In the genomic region with DNA sequence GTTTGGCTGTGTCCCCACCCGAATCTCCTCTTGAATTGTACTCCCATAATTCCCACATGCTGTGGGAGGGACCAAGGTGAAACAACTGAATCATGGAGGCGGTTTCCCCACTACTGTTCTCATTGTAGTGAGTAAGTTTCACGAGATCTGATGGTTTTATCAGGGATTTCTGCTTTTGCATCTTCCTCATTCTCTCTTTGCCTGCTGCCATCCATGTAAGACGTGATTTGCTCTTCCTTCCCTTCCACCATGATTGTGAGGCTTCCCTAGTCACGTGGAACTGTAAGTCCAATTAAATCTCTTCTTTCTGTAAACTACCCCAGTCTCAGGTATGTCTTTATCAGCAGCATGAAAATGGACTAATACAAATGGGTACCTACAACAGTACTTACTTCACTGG, we compare ENCODE assay signal across 29 cellular contexts.
"Had no signal": no experiment of that assay in that cellular context is flagged by ENCODE, and none has a peak within 500 bp of the region (broad histone marks: within the 10 kb centered on the region; RNA-seq: fewer than 3 reads in every experiment).

No MANE protein-coding gene starts in this region.

- DNase-seq: stimulated activated CD4-positive, alpha-beta T cell treated with anti-CD3 and anti-CD28 coated beads, Interleukin-2, amount 100 ng/mL, for 48 hours; stimulated activated CD4-positive, alpha-beta T cell treated with anti-CD3 and anti-CD28 coated beads, Interleukin-4, amount 100 ng/mL, for 1 hour; stimulated activated CD4-positive, alpha-beta T cell treated with anti-CD3 and anti-CD28 coated beads, Interleukin-4, amount 100 ng/mL, for 24 hours; stimulated activated CD4-positive, alpha-beta T cell treated with anti-CD3 and anti-CD28 coated beads, Interleukin-4, amount 100 ng/mL, for 4 hours; stimulated activated CD8-positive, alpha-beta memory T cell treated with anti-CD3 and anti-CD28 coated beads, Interleukin-4, amount 100 ng/mL, for 48 hours; stimulated activated naive B cell treated with anti-CD40 and anti-IgM and Interleukin-4, amounts not matched to agents 10 μg/mL and 1 μg/mL and 100 μg/mL, for 72 hours; stimulated activated naive CD4-positive, alpha-beta T cell; stimulated activated naive CD4-positive, alpha-beta T cell treated with Interleukin-2 at 50 U/mL for 16 hours; stimulated activated naive CD8-positive, alpha-beta T cell treated with anti-CD3 and anti-CD28 coated beads, Interleukin-15, amount 100 ng/mL, for 72 hours; stimulated activated naive CD8-positive, alpha-beta T cell treated with anti-CD3 and anti-CD28 coated beads, Interleukin-15, Interleukin-2, amounts not matched to agents 100 U/mL and 50 U/mL, for 24 hours; stomach; substantia nigra; testis; thyroid gland; tibial artery; transverse colon; trophoblast cell; upper lobe of left lung; upper lobe of right lung; uterus had no signal

- H3K9me3 Mint-ChIP-seq: stimulated activated effector memory CD8-positive, alpha-beta T cell treated with anti-CD3 and anti-CD28 coated beads, Interleukin-12 subunit alpha, Interleukin-12 subunit beta, amount 100 ng/mL, for 72 hours; stimulated activated memory B cell treated with anti-CD40 and anti-IgM and Interleukin-4, amounts not matched to agents 10 μg/mL and 1 μg/mL and 100 μg/mL, for 72 hours; stimulated activated naive B cell treated with anti-CD40 and anti-IgM and Interleukin-4, amounts not matched to agents 10 μg/mL and 1 μg/mL and 100 μg/mL, for 72 hours; stimulated activated naive CD8-positive, alpha-beta T cell treated with anti-CD3 and anti-CD28 coated beads, Interleukin-15, amount 100 ng/mL, for 72 hours; stimulated activated naive CD8-positive, alpha-beta T cell treated with anti-CD3 and anti-CD28 coated beads, Interleukin-15, Interleukin-2, amounts not matched to agents 100 ng/mL and 50 ng/mL, for 24 hours; type B pancreatic cell had no signal

- H3K27me3 ChIP-seq: stomach, suprapubic skin, testis, thyroid gland, tibial artery, tibial nerve, transverse colon, upper lobe of left lung, upper lobe of right lung, uterus, vagina had no signal

- FAIRE-seq: urothelium cell line had no signal

- H3K4me3 Mint-ChIP-seq: stimulated activated effector memory CD8-positive, alpha-beta T cell treated with anti-CD3 and anti-CD28 coated beads, Interleukin-12 subunit alpha, Interleukin-12 subunit beta, amount 100 ng/mL, for 72 hours; stimulated activated memory B cell treated with anti-CD40 and anti-IgM and Interleukin-4, amounts not matched to agents 10 μg/mL and 1 μg/mL and 100 μg/mL, for 72 hours; stimulated activated naive B cell treated with anti-CD40 and anti-IgM and Interleukin-4, amounts not matched to agents 10 μg/mL and 1 μg/mL and 100 μg/mL, for 72 hours; stimulated activated naive CD8-positive, alpha-beta T cell treated with anti-CD3 and anti-CD28 coated beads, Interleukin-15, amount 100 ng/mL, for 72 hours; stimulated activated naive CD8-positive, alpha-beta T cell treated with anti-CD3 and anti-CD28 coated beads, Interleukin-15, Interleukin-2, amounts not matched to agents 100 ng/mL and 50 ng/mL, for 24 hours; type B pancreatic cell had no signal

- H3K27me3 Mint-ChIP-seq: stimulated activated memory B cell treated with anti-CD40 and anti-IgM and Interleukin-4, amounts not matched to agents 10 μg/mL and 1 μg/mL and 100 μg/mL, for 72 hours; stimulated activated naive B cell treated with anti-CD40 and anti-IgM and Interleukin-4, amounts not matched to agents 10 μg/mL and 1 μg/mL and 100 μg/mL, for 72 hours; stimulated activated naive CD8-positive, alpha-beta T cell treated with anti-CD3 and anti-CD28 coated beads, Interleukin-15, amount 100 ng/mL, for 72 hours; stimulated activated naive CD8-positive, alpha-beta T cell treated with anti-CD3 and anti-CD28 coated beads, Interleukin-15, Interleukin-2, amounts not matched to agents 100 ng/mL and 50 ng/mL, for 24 hours; type B pancreatic cell had no signal

- H3K36me3 ChIP-seq: thoracic aorta, thyroid gland, transverse colon, uterus, vagina had no signal

- H3K9me3 ChIP-seq: stomach, suprapubic skin, testis, thoracic aorta, thyroid gland, tibial artery, tibial nerve, transverse colon, upper lobe of left lung, upper lobe of right lung, uterus, vagina had no signal

- H3K4me3 ChIP-seq: stomach, suprapubic skin, testis, thoracic aorta, thyroid gland, tibial artery, tibial nerve, transverse colon, upper lobe of left lung, upper lobe of right lung, uterus, vagina had no signal

- H3K4me1 ChIP-seq: suprapubic skin, testis, tibial artery, tibial nerve, upper lobe of right lung, uterus, vagina had no signal

- ATAC-seq: stimulated activated effector memory CD8-positive, alpha-beta T cell treated with anti-CD3 and anti-CD28 coated beads, Interleukin-12 subunit alpha, Interleukin-12 subunit beta, amount 100 ng/mL, for 72 hours; stimulated activated memory B cell treated with anti-CD40 and anti-IgM and Interleukin-4, amounts not matched to agents 10 μg/mL and 1 μg/mL and 100 μg/mL, for 72 hours; stimulated activated naive B cell treated with anti-CD40 and anti-IgM and Interleukin-4, amounts not matched to agents 10 μg/mL and 1 μg/mL and 100 μg/mL, for 72 hours; stimulated activated naive CD8-positive, alpha-beta T cell treated with anti-CD3 and anti-CD28 coated beads, Interleukin-15, amount 100 ng/mL, for 72 hours; stimulated activated naive CD8-positive, alpha-beta T cell treated with anti-CD3 and anti-CD28 coated beads, Interleukin-15, Interleukin-2, amounts not matched to agents 100 U/mL and 50 U/mL, for 24 hours; upper lobe of right lung had no signal

- H3K27ac Mint-ChIP-seq: stimulated activated effector memory CD8-positive, alpha-beta T cell treated with anti-CD3 and anti-CD28 coated beads, Interleukin-12 subunit alpha, Interleukin-12 subunit beta, amount 100 ng/mL, for 72 hours; stimulated activated memory B cell treated with anti-CD40 and anti-IgM and Interleukin-4, amounts not matched to agents 10 μg/mL and 1 μg/mL and 100 μg/mL, for 72 hours; stimulated activated naive B cell treated with anti-CD40 and anti-IgM and Interleukin-4, amounts not matched to agents 10 μg/mL and 1 μg/mL and 100 μg/mL, for 72 hours; stimulated activated naive CD8-positive, alpha-beta T cell treated with anti-CD3 and anti-CD28 coated beads, Interleukin-15, amount 100 ng/mL, for 72 hours; stimulated activated naive CD8-positive, alpha-beta T cell treated with anti-CD3 and anti-CD28 coated beads, Interleukin-15, Interleukin-2, amounts not matched to agents 100 ng/mL and 50 ng/mL, for 24 hours; type B pancreatic cell had no signal

- H3K27ac ChIP-seq: stomach, suprapubic skin, testis, thoracic aorta, thyroid gland, tibial artery, tibial nerve, transverse colon, upper lobe of left lung, upper lobe of right lung, uterus, vagina had no signal
